22 cellular contexts compared by ENCODE assay signal in genomic region chr15:77099741-77100463, GRCh38. TPM values are rescaled to one million over a fixed set of nuclear protein-coding genes. Genes with fewer than 3 reads are reported as not detected.
DNase-seq lines count a peak whose midpoint lies in the region; ATAC-seq, FAIRE-seq and TF ChIP-seq lines count a peak whose summit lies in the region.
"Had no signal": no experiment of that assay in that cellular context is flagged by ENCODE, and none has a peak within 500 bp of the region (broad histone marks: within the 10 kb centered on the region; RNA-seq: fewer than 3 reads in every experiment).

No MANE protein-coding gene starts in this region.

- no peaks in the 10 kb centered on the region for H3K79me2 ChIP-seq in SK-N-SH (ENCODE audit: insufficient read depth)
- H3K79me2 ChIP-seq in H1 (ENCODE audit: control insufficient read depth in 1 of 2, insufficient read depth in 2 of 2, low read length in 2 of 2): no peaks in the 10 kb centered on the region
- no peaks in the 10 kb centered on the region for H3K79me2 ChIP-seq in MM.1S (ENCODE audit: low read length)

- H3K27me3 ChIP-seq in SK-N-SH (ENCODE audit: insufficient read depth): no peaks in the 10 kb centered on the region
- no peaks in the 10 kb centered on the region for H3K27me3 ChIP-seq in H1 (replicated peaks in 1 of 4; ENCODE audit: control insufficient read depth in 3 of 4, extremely low read depth in 1 of 4, insufficient read depth in 3 of 4, low read length in 3 of 4)
- H3K27me3 ChIP-seq in MM.1S (replicated peaks; ENCODE audit: insufficient read depth, low read length): no peaks in the 10 kb centered on the region
- H3K27me3 ChIP-seq: BLaER1 had no signal

- no peak overlapping the region for H4K91ac ChIP-seq in H1 (replicated peaks; ENCODE audit: insufficient read length, low read length)

- H2AFZ ChIP-seq in SK-N-SH (ENCODE audit: low read depth) (no peak overlapping the region), H1 (ENCODE audit: low read length) (no peak overlapping the region), MM.1S (ENCODE audit: low read length) (no peak overlapping the region)
- H2AFZ ChIP-seq: GM23248 had no signal

- H3K36me3 ChIP-seq in SK-N-SH (replicated peaks in 1 of 2; ENCODE audit: control insufficient read depth in 1 of 2, insufficient read depth in 2 of 2, low read length in 1 of 2) (no peaks in the 10 kb centered on the region), HEK293 (ENCODE audit: control insufficient read depth in 2 of 2, insufficient read depth in 1 of 2, low read length in 2 of 2) (no peaks in the 10 kb centered on the region), H1 (ENCODE audit: control insufficient read depth in 2 of 4, insufficient read depth in 4 of 4, low read length in 3 of 4) (no peaks in the 10 kb centered on the region), MM.1S (replicated peaks; ENCODE audit: insufficient read depth, low read length) (no peaks in the 10 kb centered on the region)
- H3K36me3 ChIP-seq: BLaER1 had no signal

- TF ChIP-seq CTCF in SK-N-SH (IDR thresholded peaks at IDR 0.05) (no peak), HEK293 (tag by site-specific recombination; IDR thresholded peaks at IDR 0.05) (no peak), H1 (IDR thresholded peaks at IDR 0.05; ENCODE audit: control extremely low read depth in 1 of 3, insufficient read depth in 1 of 3, low read depth in 1 of 3, low read length in 3 of 3) (no peak), GM10248 (IDR thresholded peaks at IDR 0.05; ENCODE audit: control extremely low read depth, extremely low read depth, low read depth, missing control alignments) (no peak), MM.1S (IDR thresholded peaks at IDR 0.05; ENCODE audit: low read length) (no peak)

- H3K27me3 Mint-ChIP-seq in stimulated activated naive B cell treated with anti-CD40 and anti-IgM and Interleukin-4, amounts not matched to agents 10 μg/mL and 1 μg/mL and 100 μg/mL, for 72 hours: no peaks in the 10 kb centered on the region

- 83% methylated on average over 3 of the region's 4 CpGs for WGBS in SK-N-SH (ENCODE audit: low lambda C conversion rate)
- WGBS in H1 (ENCODE audit: extremely low coverage in 1 of 2, insufficient coverage in 1 of 2, insufficient read length in 1 of 2, insufficient replicate concordance in 2 of 2, low coverage in 1 of 2, low lambda C conversion rate in 2 of 2, missing lambda C conversion rate in 1 of 2), 2 experiments: 82% methylated on average over 4 of the region's 4 CpGs; no CpG with 5 or more reads in 1 of the 2 experiments

- no peak overlapping the region for H2BK15ac ChIP-seq in H1 (ENCODE audit: low read length)

- H3K27ac Mint-ChIP-seq in stimulated activated naive B cell treated with anti-CD40 and anti-IgM and Interleukin-4, amounts not matched to agents 10 μg/mL and 1 μg/mL and 100 μg/mL, for 72 hours: peak overlapping the region; percentile 33
- H3K27ac Mint-ChIP-seq: CD14-positive monocyte; CD4-positive, alpha-beta memory T cell; HFFc6 had no signal

- no peak for TF ChIP-seq EP300 in SK-N-SH (IDR thresholded peaks at IDR 0.05; ENCODE audit: borderline replicate concordance in 1 of 2, low read depth in 1 of 2, low read length in 1 of 2)
- TF ChIP-seq EP300 in H1 (IDR thresholded peaks at IDR 0.05; ENCODE audit: borderline replicate concordance in 1 of 2, low read depth in 2 of 2, low read length in 2 of 2): no peak

- H2BK120ac ChIP-seq in H1 (replicated peaks; ENCODE audit: low read depth, low read length): no peak overlapping the region

- peak overlapping the region; percentile 20; the same call in 1 of the 2 replicates for H4K8ac ChIP-seq in H1 (ENCODE audit: extremely low read depth, insufficient read depth, low read length)

- H3K4me1 Mint-ChIP-seq in stimulated activated naive B cell treated with anti-CD40 and anti-IgM and Interleukin-4, amounts not matched to agents 10 μg/mL and 1 μg/mL and 100 μg/mL, for 72 hours: peaks cover 9 to 27% of the 10 kb centered on the region in 2 donors
- H3K4me1 Mint-ChIP-seq: CD4-positive, alpha-beta memory T cell had no signal

- no peak overlapping the region for H3K18ac ChIP-seq in H1 (ENCODE audit: extremely low read depth, low read length)

- H2BK20ac ChIP-seq in H1 (ENCODE audit: low read length): no peak overlapping the region

- H2AK5ac ChIP-seq in H1 (ENCODE audit: low read depth, low read length): no peak overlapping the region

- no peak overlapping the region for H3K4me2 ChIP-seq in SK-N-SH
- H3K4me2 ChIP-seq in H1 (ENCODE audit: insufficient read depth in 1 of 2, low read depth in 2 of 2, low read length in 2 of 2): no peak overlapping the region
- no peak overlapping the region for H3K4me2 ChIP-seq in MM.1S (ENCODE audit: low read depth, low read length)
- H3K4me2 ChIP-seq: A549, BLaER1 had no signal

- H3K4me3 Mint-ChIP-seq in stimulated activated naive B cell treated with anti-CD40 and anti-IgM and Interleukin-4, amounts not matched to agents 10 μg/mL and 1 μg/mL and 100 μg/mL, for 72 hours: no peak overlapping the region
- H3K4me3 Mint-ChIP-seq: CD14-positive monocyte; CD4-positive, alpha-beta memory T cell; HFFc6 had no signal

- no peak overlapping the region for H2BK12ac ChIP-seq in H1 (ENCODE audit: low read depth, low read length)

- H3K79me1 ChIP-seq in H1 (ENCODE audit: low read depth, low read length): no peaks in the 10 kb centered on the region

- no peak for FAIRE-seq in H1 (lab: Jason Lieb, UNC)
- FAIRE-seq: A549, GM19239, H54 had no signal

- H3K23me2 ChIP-seq in H1 (ENCODE audit: low read depth, low read length): no peaks in the 10 kb centered on the region

- H3K36me3 Mint-ChIP-seq in stimulated activated naive B cell treated with anti-CD40 and anti-IgM and Interleukin-4, amounts not matched to agents 10 μg/mL and 1 μg/mL and 100 μg/mL, for 72 hours: no peaks in the 10 kb centered on the region
- H3K36me3 Mint-ChIP-seq: CD14-positive monocyte; CD4-positive, alpha-beta memory T cell had no signal

- H3F3A ChIP-seq in SK-N-SH (replicated peaks; ENCODE audit: insufficient read depth) (no peaks in the 10 kb centered on the region), MM.1S (ENCODE audit: insufficient read depth, low read length) (no peaks in the 10 kb centered on the region)

- no peak for ATAC-seq in SK-N-SH treated with all-trans-retinoic acid at 6 μM for 48 hours
- peak; percentile 36 to 65 for ATAC-seq in stimulated activated naive B cell treated with anti-CD40 and anti-IgM and Interleukin-4, amounts not matched to agents 10 μg/mL and 1 μg/mL and 100 μg/mL, for 72 hours (replicated peaks)
- ATAC-seq: A549 had no signal

- H2BK5ac ChIP-seq in H1 (ENCODE audit: low read depth, low read length): no peak overlapping the region

- no peak overlapping the region for H3K4me3 ChIP-seq in SK-N-SH (ENCODE audit: low read depth in 2 of 2, low read length in 1 of 2)
- no peak overlapping the region for H3K4me3 ChIP-seq in HEK293 (ENCODE audit: low read depth, low read length)
- H3K4me3 ChIP-seq in H1 (ENCODE audit: extremely low read depth in 1 of 4, insufficient read depth in 2 of 4, low read depth in 3 of 4, low read length in 4 of 4): no peak overlapping the region
- H3K4me3 ChIP-seq in MM.1S (ENCODE audit: low read length): no peak overlapping the region
- H3K4me3 ChIP-seq: A549, BLaER1, GM23248 had no signal

- H4K20me1 ChIP-seq in SK-N-SH (ENCODE audit: insufficient read depth) (no peaks in the 10 kb centered on the region), H1 (replicated peaks in 1 of 2; ENCODE audit: control insufficient read depth in 1 of 2, insufficient read depth in 2 of 2, low read length in 2 of 2) (no peaks in the 10 kb centered on the region), MM.1S (ENCODE audit: insufficient read depth, low read length) (no peaks in the 10 kb centered on the region)
- H4K20me1 ChIP-seq: BLaER1 had no signal

- H3K9me2 ChIP-seq in SK-N-SH (no peaks in the 10 kb centered on the region), MM.1S (replicated peaks; ENCODE audit: insufficient read depth, low read length) (no peaks in the 10 kb centered on the region)

- H3K4ac ChIP-seq in H1 (replicated peaks; ENCODE audit: insufficient read length, low read depth, low read length): no peak overlapping the region

- peaks cover 0 to 13% of the 10 kb centered on the region in 2 experiments; a peak in 1 of 4 replicates for H3K4me1 ChIP-seq in SK-N-SH (ENCODE audit: control insufficient read depth in 1 of 2, insufficient read depth in 2 of 2, low read depth in 1 of 2, low read length in 1 of 2)
- H3K4me1 ChIP-seq in HEK293 (ENCODE audit: control insufficient read depth, insufficient read depth, low read length): no peaks in the 10 kb centered on the region
- H3K4me1 ChIP-seq in H1 (replicated peaks in 1 of 4; ENCODE audit: control insufficient read depth in 3 of 4, insufficient read depth in 4 of 4, low read length in 3 of 4): peaks cover 0 to 3% (median 0%) of the 10 kb centered on the region in 4 experiments; a peak in 1 of 7 replicates
- no peaks in the 10 kb centered on the region for H3K4me1 ChIP-seq in MM.1S (ENCODE audit: low read length)
- H3K4me1 ChIP-seq: A549 had no signal

- no peak overlapping the region for H3K14ac ChIP-seq in H1 (ENCODE audit: insufficient read length)

- no peak overlapping the region for H3K23ac ChIP-seq in H1 (ENCODE audit: insufficient read length)

- no peak overlapping the region for H4K5ac ChIP-seq in H1 (ENCODE audit: insufficient read length, low read depth, low read length)

- CTCF ChIA-PET in SK-N-SH (lab: Yijun Ruan, JAX): interaction anchor here (0.7 to 11.4 kb wide), 6 partner anchors 7 to 441 kb away, joined by 3 to 124 read pairs (median 4); no protein-coding TSS in a partner anchor
- CTCF ChIA-PET in HEK293 (lab: Yijun Ruan, JAX): interaction anchor here (1.2 to 5.7 kb wide), 3 partner anchors 65 to 443 kb away, joined by 3 to 37 read pairs (median 24); no protein-coding TSS in a partner anchor
- CTCF ChIA-PET in H1 (lab: Charles Lee; ENCODE audit: partially characterized antibody): interaction anchor here (0.6 to 6.0 kb wide), 6 partner anchors 9 to 443 kb away, joined by 3 to 16 read pairs (median 4); no protein-coding TSS in a partner anchor
- CTCF ChIA-PET in GM10248 (lab: Yijun Ruan, JAX): interaction anchor here (1.2 to 10.7 kb wide), 3 partner anchors 10 to 443 kb away, joined by 3 to 143 read pairs (median 19); no protein-coding TSS in a partner anchor

- H3K9ac ChIP-seq in SK-N-SH (no peak overlapping the region), H1 (replicated peaks in 1 of 4; ENCODE audit: extremely low read depth in 1 of 4, low read depth in 3 of 4, low read length in 3 of 4) (no peak overlapping the region), MM.1S (ENCODE audit: low read length) (no peak overlapping the region)
- H3K9ac ChIP-seq: BLaER1, GM23248 had no signal

- DNase-seq in SK-N-SH (no peak), H1 (ENCODE audit: low read depth in 1 of 2, low spot score in 2 of 2) (no peak), GM10248 (ENCODE audit: extremely low spot score) (no peak), MM.1S (no peak), hypothalamus (lab: John Stamatoyannopoulos, UW) (no peak)
- DNase-seq in stimulated activated naive B cell treated with anti-CD40 and anti-IgM and Interleukin-4, amounts not matched to agents 10 μg/mL and 1 μg/mL and 100 μg/mL, for 72 hours: no peak
- DNase-seq: AML-193; CD4-positive, alpha-beta memory T cell; DMS153; DMS79; GDM1; GM23248; HCEC 1CT; HFFc6 had no signal

- H3K27ac ChIP-seq in SK-N-SH (ENCODE audit: low read depth in 2 of 2, low read length in 1 of 2): no peak overlapping the region
- H3K27ac ChIP-seq in HEK293 (ENCODE audit: extremely low read depth, low read depth, low read length): no peak overlapping the region
- no peak overlapping the region for H3K27ac ChIP-seq in H1 (ENCODE audit: low read depth, low read length)
- no peak overlapping the region for H3K27ac ChIP-seq in MM.1S (ENCODE audit: low read length)
- H3K27ac ChIP-seq: 22Rv1, A549, BLaER1, GM23248 had no signal

- H3K9me3 ChIP-seq in SK-N-SH: no peaks in the 10 kb centered on the region
- H3K9me3 ChIP-seq in HEK293 (ENCODE audit: control insufficient read depth, insufficient read depth, low read depth, low read length): no peaks in the 10 kb centered on the region
- no peaks in the 10 kb centered on the region for H3K9me3 ChIP-seq in H1 (ENCODE audit: insufficient read depth in 2 of 2, low read depth in 1 of 2, low read length in 1 of 2)
- no peaks in the 10 kb centered on the region for H3K9me3 ChIP-seq in MM.1S (replicated peaks; ENCODE audit: insufficient read depth, low read length)
- H3K9me3 ChIP-seq: A549, BLaER1 had no signal

- no peak overlapping the region for H3K56ac ChIP-seq in H1 (replicated peaks; ENCODE audit: insufficient read length, low read depth, low read length)

- TF ChIP-seq POLR2A in H1 (IDR thresholded peaks at IDR 0.05; ENCODE audit: control extremely low read depth in 1 of 2, low read depth in 2 of 2, low read length in 2 of 2): no peak

- no peaks in the 10 kb centered on the region for H3K9me3 Mint-ChIP-seq in stimulated activated naive B cell treated with anti-CD40 and anti-IgM and Interleukin-4, amounts not matched to agents 10 μg/mL and 1 μg/mL and 100 μg/mL, for 72 hours
- H3K9me3 Mint-ChIP-seq: CD14-positive monocyte; CD4-positive, alpha-beta memory T cell; HFFc6 had no signal

- TF ChIP-seq RAD21 in SK-N-SH (IDR thresholded peaks at IDR 0.05; ENCODE audit: low read length): no peak
- TF ChIP-seq RAD21 in H1 (IDR thresholded peaks at IDR 0.05 in 1 of 2, conservative IDR thresholded peaks at IDR 0.05 in 1 of 2; ENCODE audit: low read depth in 2 of 2, low read length in 2 of 2): no peak

- POLR2A ChIA-PET in SK-N-SH (lab: Yijun Ruan, JAX) (interaction anchor here (1.4 kb wide), 1 partner anchor 29 kb away, joined by 6 read pairs; the partner anchor contains the start of gene TSPAN3), HEK293 (lab: Yijun Ruan, JAX) (no interaction called here), H1 (lab: Charles Lee; ENCODE audit: partially characterized antibody) (no interaction called here), GM10248 (lab: Yijun Ruan, JAX) (no interaction called here)

RNA-seq across cellular contexts. Expression of gene TSPAN3, which starts 29.0 kb away (rescaled TPM):
- polyA plus RNA-seq in SK-N-SH (2012; rRNA removed) (409 and 600 TPM in 2 replicates), H1 (2011; rRNA removed) (172 and 238 TPM in 2 replicates)
- 514 and 573 TPM in 2 replicates for polyA plus RNA-seq in SK-N-SH (2012; cell fraction: cytosol; rRNA removed)
- 155 and 239 TPM in 2 replicates for polyA plus RNA-seq in SK-N-SH (2012; cell fraction: nucleus; rRNA removed)
- 107 and 112 TPM in 2 replicates for total RNA-seq in H1 (2021; fragmentation: NEBNext Ultra II Directional; extraction: Animal tissue kit (Norgen Biotek cat#: 25700))
- 185 TPM for polyA plus RNA-seq in H1 (2011; cell fraction: cytosol; rRNA removed)
- polyA plus RNA-seq in H1 (2011; cell fraction: nucleus; rRNA removed): 71.9 TPM
- 145 to 155 TPM (median 153 TPM) in 4 replicates for polyA plus RNA-seq in H1 (2012, experiment 1 of 2)
- polyA plus RNA-seq in H1 (2012, experiment 2 of 2): 35.1 TPM
- polyA plus RNA-seq in H1 (2013, experiment 1 of 2): 119 TPM
- 154 TPM for polyA plus RNA-seq in H1 (2013, experiment 2 of 2)
- 197 and 215 TPM in 2 replicates for polyA minus RNA-seq in H1 (2011; rRNA and poly(A)+ RNA removed)
- polyA minus RNA-seq in H1 (2011; cell fraction: cytosol; rRNA and poly(A)+ RNA removed): 77.6 TPM
- polyA minus RNA-seq in H1 (2011; cell fraction: nucleus; rRNA and poly(A)+ RNA removed): 44.1 TPM
